Comparison of ENCODE assay signal across 9 cellular contexts in the genomic region with DNA sequence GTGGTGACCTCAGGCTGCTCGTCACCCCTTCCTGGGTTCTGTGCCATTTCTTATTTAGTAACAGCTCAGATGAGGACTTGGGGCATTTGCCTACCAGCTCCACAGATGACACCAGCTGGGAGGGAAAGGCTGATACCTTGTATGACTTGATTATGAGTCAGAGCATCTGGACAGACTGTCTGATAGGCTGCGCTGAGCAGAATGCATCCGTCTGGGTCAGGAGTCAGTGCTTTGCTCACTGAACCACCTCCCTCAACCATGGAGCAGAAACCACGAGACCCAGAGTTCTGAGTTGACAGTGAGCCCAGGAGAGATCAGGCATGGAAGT. TPM values are rescaled to one million over a fixed set of nuclear protein-coding genes. Genes with fewer than 3 reads are reported as not detected.
DNase-seq lines count a peak whose midpoint lies in the region; ATAC-seq and TF ChIP-seq lines count a peak whose summit lies in the region.
"Had no signal": no experiment of that assay in that cellular context is flagged by ENCODE, and none has a peak within 500 bp of the region (broad histone marks: within the 10 kb centered on the region; RNA-seq: fewer than 3 reads in every experiment).

No MANE protein-coding gene starts in this region.

- H3K27ac Mint-ChIP-seq in neural progenitor cell = no peak overlapping the region

- TF ChIP-seq CTCF in stomach (IDR thresholded peaks at IDR 0.05) (no peak), neural progenitor cell (IDR thresholded peaks at IDR 0.05) (no peak)

- DNase-seq in activated CD4-positive, alpha-beta T cell treated with anti-CD3 and anti-CD28 coated beads for 48 hours = peak; percentile 18
- DNase-seq in activated CD4-positive, alpha-beta T cell treated with anti-CD3 and anti-CD28 coated beads, Interleukin-2, amount 50 U/mL, for 1 hour = no peak
- peak; percentile 26 for DNase-seq in NCI-H524 treated with DMSO at 0.1 percent for 48 hours (lab: John Stamatoyannopoulos, UW)
- DNase-seq in stomach = peak; percentile 49
- DNase-seq in neural progenitor cell (ENCODE audit: low spot score) = no peak
- no peak for DNase-seq in HuH-7.5 (ENCODE audit: low spot score)
- DNase-seq: DND-41 had no signal

- WGBS in stomach, 5 donors = 35 to 49% (median 44%) methylated on average over 4 of the region's 4 CpGs

- no peak overlapping the region for H3K4me2 ChIP-seq in neural progenitor cell

- ATAC-seq in esophagus mucosa = peak; percentile 93
- ATAC-seq in GM19397 (IDR thresholded peaks at IDR 0.05; ENCODE audit: unreplicated experiment) = no peak

- H3K36me3 ChIP-seq in stomach = no peaks in the 10 kb centered on the region
- no peaks in the 10 kb centered on the region for H3K36me3 ChIP-seq in neural progenitor cell

- H3K4me1 ChIP-seq in stomach (peaks cover 20 to 77% (median 37%) of the 10 kb centered on the region in 4 donors), neural progenitor cell (peaks cover 2% of the 10 kb centered on the region)

- TF ChIP-seq POLR2A in stomach (IDR thresholded peaks at IDR 0.05) = no peak

- H3K9me3 ChIP-seq in stomach (no peaks in the 10 kb centered on the region), neural progenitor cell (ENCODE audit: low read depth) (no peaks in the 10 kb centered on the region)

- no peak overlapping the region for H3K4me3 Mint-ChIP-seq in neural progenitor cell

- H3K9ac ChIP-seq in neural progenitor cell = no peak overlapping the region

- peaks cover 19% of the 10 kb centered on the region for H3K27me3 Mint-ChIP-seq in neural progenitor cell (ENCODE audit: insufficient read depth, low read depth)

- H3K36me3 Mint-ChIP-seq in neural progenitor cell = no peaks in the 10 kb centered on the region

- H4K20me1 ChIP-seq in neural progenitor cell (ENCODE audit: low read depth) = no peaks in the 10 kb centered on the region

- H3K9me3 Mint-ChIP-seq in neural progenitor cell = no peaks in the 10 kb centered on the region

- H3K27ac ChIP-seq in stomach (peak overlapping the region in 4 of 5 donors; percentile 20 to 66 (median 50)), neural progenitor cell (no peak overlapping the region)

- intact Hi-C loops in stomach (cut with DNase I; ENCODE audit: low total_unique reads) = no loop called here

- H3K4me3 ChIP-seq in stomach (no peak overlapping the region), neural progenitor cell (no peak overlapping the region)

- H3K4me1 Mint-ChIP-seq in neural progenitor cell = peaks cover 3% of the 10 kb centered on the region

- H3K27me3 ChIP-seq in stomach (peaks cover 0 to 19% (median 0%) of the 10 kb centered on the region in 3 donors), neural progenitor cell (peaks cover 15% of the 10 kb centered on the region)

- no peaks in the 10 kb centered on the region for H3K79me2 ChIP-seq in neural progenitor cell (ENCODE audit: low read depth)

- TF ChIP-seq EP300 in stomach (IDR thresholded peaks at IDR 0.05) = no peak

- no peaks in the 10 kb centered on the region for H3F3A ChIP-seq in neural progenitor cell (ENCODE audit: low read depth)

- no peak overlapping the region for H2AFZ ChIP-seq in neural progenitor cell (replicated peaks)

RNA-seq across cellular contexts. Expression of gene ST14, which starts 6.8 kb away (rescaled TPM):
- total RNA-seq in esophagus mucosa = 121 TPM
- total RNA-seq in stomach = 100 to 1,000 TPM in 2 of 5 donors, 10 to 100 TPM in 3; 43.9 to 380 (median 62.5) TPM
- 10 to 100 TPM; 12.4 to 48.6 (median 48.3) TPM for polyA plus RNA-seq in stomach
- total RNA-seq in neural progenitor cell (ENCODE audit: low replicate concordance) = 1.4 and 2.4 TPM in 2 replicates

Comparison
In these comparisons a context has a peak if more than half of its experiments do, and no peak if none do; other contexts are left out.
1. DNase-seq: peak in activated CD4-positive, alpha-beta T cell treated with anti-CD3 and anti-CD28 coated beads for 48 hours (single experiment), NCI-H524 treated with DMSO at 0.1 percent for 48 hours (single experiment) and stomach (single experiment); none in activated CD4-positive, alpha-beta T cell treated with anti-CD3 and anti-CD28 coated beads, Interleukin-2, amount 50 U/mL, for 1 hour (single experiment), neural progenitor cell (single experiment) and HuH-7.5 (single experiment).
2. RNA of gene ST14, which starts 6.8 kb away (total RNA-seq): 121 TPM in esophagus mucosa (single experiment) and 43.9 to 380 TPM in stomach; 1.4 to 2.4 TPM in neural progenitor cell; every median in the first group is over 10 times any median in the second.